In the genomic region with DNA sequence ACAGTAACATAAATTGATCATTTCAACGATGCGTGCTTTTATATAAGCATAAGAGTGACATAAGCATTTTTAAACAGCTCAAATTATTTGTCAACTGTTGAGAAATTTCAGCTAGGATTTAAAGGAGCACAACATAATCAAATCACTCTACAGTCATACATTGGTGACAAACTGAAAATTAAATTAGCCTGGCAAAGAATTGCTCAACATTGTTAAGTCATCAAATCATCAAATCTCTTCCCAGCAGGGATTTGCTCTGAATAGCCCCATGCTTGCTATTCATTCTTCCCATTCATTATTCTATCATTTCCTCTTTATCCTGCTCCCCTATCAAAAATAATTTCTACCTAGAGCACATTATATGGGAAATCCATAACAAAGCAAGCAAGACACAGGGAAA, we compare ENCODE assay signal across 21 cellular contexts.
"Had no signal": no experiment of that assay in that cellular context is flagged by ENCODE, and none has a peak within 500 bp of the region (broad histone marks: within the 10 kb centered on the region; RNA-seq: fewer than 3 reads in every experiment).

No MANE protein-coding gene starts in this region.

- DNase-seq: activated CD4-positive, alpha-beta T cell treated with anti-CD3 and anti-CD28 coated beads, Interleukin-2, amount 10 ng/mL, durations not matched to agents 7 days and 5 days; activated CD8-positive, alpha-beta memory T cell treated with anti-CD3 and anti-CD28 coated beads for 24 hours; activated CD8-positive, alpha-beta memory T cell treated with anti-CD3 and anti-CD28 coated beads, Interleukin-2, amount 50 U/mL, for 48 hours; activated gamma-delta T cell; adrenal gland; effector memory CD4-positive, alpha-beta T cell; esophagus squamous epithelium; hypothalamus; lower lobe of right lung; naive thymus-derived CD8-positive, alpha-beta T cell; pancreas; right lobe of liver; stimulated activated CD4-positive, alpha-beta T cell treated with anti-CD3 and anti-CD28 coated beads, Interleukin-4, amount 100 ng/mL, for 1 hour; T1000; upper lobe of right lung had no signal

- H3K36me3 Mint-ChIP-seq: activated naive CD4-positive, alpha-beta T cell treated with anti-CD3 and anti-CD28 coated beads, Interleukin-2, amount 50 U/mL, for 24 hours; naive thymus-derived CD8-positive, alpha-beta T cell; stimulated activated effector memory CD8-positive, alpha-beta T cell treated with anti-CD3 and anti-CD28 coated beads, Interleukin-12 subunit alpha, Interleukin-12 subunit beta, amount 100 ng/mL, for 72 hours had no signal

- H3K4me3 ChIP-seq: adrenal gland, esophagus squamous epithelium, lower lobe of right lung, pancreas, right lobe of liver, smooth muscle cell, thoracic aorta, upper lobe of right lung had no signal

- H3K4me1 ChIP-seq: adrenal gland, esophagus squamous epithelium, foreskin keratinocyte, lower lobe of right lung, pancreas, right lobe of liver, upper lobe of right lung had no signal

- H3K27me3 ChIP-seq: adrenal gland, esophagus squamous epithelium, foreskin keratinocyte, pancreas, right lobe of liver, upper lobe of right lung had no signal

- H3K4me3 Mint-ChIP-seq: activated CD4-positive, alpha-beta T cell treated with anti-CD3 and anti-CD28 coated beads, Interleukin-2, amount 10 ng/mL, durations not matched to agents 7 days and 5 days; activated naive CD4-positive, alpha-beta T cell treated with anti-CD3 and anti-CD28 coated beads, Interleukin-2, amount 50 U/mL, for 24 hours; dendritic cell treated with granulocyte-macrophage colony-stimulating factor and Interleukin-4, amounts not matched to agents 40 ng/mL and 50 ng/mL, for 4 days; naive thymus-derived CD8-positive, alpha-beta T cell; stimulated activated effector memory CD8-positive, alpha-beta T cell treated with anti-CD3 and anti-CD28 coated beads, Interleukin-12 subunit alpha, Interleukin-12 subunit beta, amount 100 ng/mL, for 72 hours had no signal

- H3K9me3 ChIP-seq: adrenal gland, esophagus squamous epithelium, lower lobe of right lung, pancreas, right lobe of liver, thoracic aorta, upper lobe of right lung had no signal

- H3K27me3 Mint-ChIP-seq: activated CD4-positive, alpha-beta T cell treated with anti-CD3 and anti-CD28 coated beads, Interleukin-2, amount 10 ng/mL, durations not matched to agents 7 days and 5 days; activated naive CD4-positive, alpha-beta T cell treated with anti-CD3 and anti-CD28 coated beads, Interleukin-2, amount 50 U/mL, for 24 hours; dendritic cell treated with granulocyte-macrophage colony-stimulating factor and Interleukin-4, amounts not matched to agents 40 ng/mL and 50 ng/mL, for 4 days; naive thymus-derived CD8-positive, alpha-beta T cell had no signal

- H3K4me2 ChIP-seq: smooth muscle cell had no signal

- H3K27ac ChIP-seq: adrenal gland, esophagus squamous epithelium, foreskin keratinocyte, lower lobe of right lung, pancreas, right lobe of liver, thoracic aorta, upper lobe of right lung had no signal

- H3K36me3 ChIP-seq: adrenal gland, esophagus squamous epithelium, lower lobe of right lung, pancreas, right lobe of liver, thoracic aorta, upper lobe of right lung had no signal

- H3K4me1 Mint-ChIP-seq: activated CD4-positive, alpha-beta T cell treated with anti-CD3 and anti-CD28 coated beads, Interleukin-2, amount 10 ng/mL, durations not matched to agents 7 days and 5 days; activated naive CD4-positive, alpha-beta T cell treated with anti-CD3 and anti-CD28 coated beads, Interleukin-2, amount 50 U/mL, for 24 hours; naive thymus-derived CD8-positive, alpha-beta T cell; stimulated activated effector memory CD8-positive, alpha-beta T cell treated with anti-CD3 and anti-CD28 coated beads, Interleukin-12 subunit alpha, Interleukin-12 subunit beta, amount 100 ng/mL, for 72 hours had no signal

- H3K27ac Mint-ChIP-seq: activated CD4-positive, alpha-beta T cell treated with anti-CD3 and anti-CD28 coated beads, Interleukin-2, amount 10 ng/mL, durations not matched to agents 7 days and 5 days; activated naive CD4-positive, alpha-beta T cell treated with anti-CD3 and anti-CD28 coated beads, Interleukin-2, amount 50 U/mL, for 24 hours; dendritic cell treated with granulocyte-macrophage colony-stimulating factor and Interleukin-4, amounts not matched to agents 40 ng/mL and 50 ng/mL, for 4 days; naive thymus-derived CD8-positive, alpha-beta T cell; stimulated activated effector memory CD8-positive, alpha-beta T cell treated with anti-CD3 and anti-CD28 coated beads, Interleukin-12 subunit alpha, Interleukin-12 subunit beta, amount 100 ng/mL, for 72 hours had no signal

- ATAC-seq: foreskin keratinocyte; lower lobe of right lung; naive thymus-derived CD8-positive, alpha-beta T cell; pancreas; right lobe of liver; stimulated activated effector memory CD8-positive, alpha-beta T cell treated with anti-CD3 and anti-CD28 coated beads, Interleukin-12 subunit alpha, Interleukin-12 subunit beta, amount 100 ng/mL, for 72 hours; upper lobe of right lung had no signal
